ENCODE assay signal across 15 cellular contexts in the genomic region with DNA sequence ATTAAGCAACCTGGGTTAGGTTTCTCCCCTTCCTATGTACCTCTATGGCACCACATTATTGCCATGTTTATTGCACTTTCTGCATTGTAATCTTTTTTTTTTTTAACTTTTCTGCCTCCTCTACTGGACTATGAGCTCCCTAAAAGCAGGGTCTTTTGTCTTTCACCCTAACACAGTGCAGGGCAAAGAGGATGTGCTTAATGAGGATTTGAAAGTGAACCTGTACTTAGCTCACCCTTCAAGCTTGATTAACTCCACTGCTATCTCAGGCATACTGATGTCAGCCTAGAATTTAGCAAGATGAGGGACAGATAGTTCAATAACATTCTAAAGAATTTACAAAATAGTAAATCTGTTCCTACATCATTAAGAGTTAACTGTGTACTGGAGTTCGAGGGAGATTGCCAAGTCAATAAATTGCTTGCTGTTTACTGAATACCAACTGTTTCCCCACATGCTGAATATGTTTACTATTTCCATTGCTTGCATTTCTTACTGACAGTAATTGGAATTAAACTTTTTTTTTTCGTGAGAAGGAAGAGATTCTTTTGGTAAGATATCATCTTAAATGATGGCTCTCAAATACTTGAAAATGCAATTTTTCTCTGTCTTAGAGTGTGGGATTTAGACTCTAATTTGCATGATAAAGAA. TPM values are rescaled to one million over a fixed set of nuclear protein-coding genes. Genes with fewer than 3 reads are reported as not detected.
DNase-seq lines count a peak whose midpoint lies in the region; ATAC-seq, FAIRE-seq and TF ChIP-seq lines count a peak whose summit lies in the region.
"Had no signal": no experiment of that assay in that cellular context is flagged by ENCODE, and none has a peak within 500 bp of the region (broad histone marks: within the 10 kb centered on the region; RNA-seq: fewer than 3 reads in every experiment).

No MANE protein-coding gene starts in this region.

- H3K27me3 ChIP-seq in GM12878 (replicated peaks in 1 of 2; ENCODE audit: control insufficient read depth in 2 of 2, insufficient read depth in 2 of 2, low read length in 1 of 2) = no peaks in the 10 kb centered on the region
- H3K27me3 ChIP-seq: Peyer's patch had no signal

- TF ChIP-seq RAD21 in GM12878 (IDR thresholded peaks at IDR 0.05; ENCODE audit: insufficient read depth, low read depth, low read length) = no peak

- SMC1A ChIA-PET in GM12878 (lab: Charles Lee; ENCODE audit: uncharacterized antibody, unreplicated experiment) = interaction anchor here (0.6 to 2.0 kb wide), 11 partner anchors 10 to 136 kb away, joined by 3 to 10 read pairs (median 3); no protein-coding TSS in a partner anchor

- H2AFZ ChIP-seq in GM12878 (ENCODE audit: control insufficient read depth, low read depth, low read length) = no peak overlapping the region

- no peaks in the 10 kb centered on the region for H3K4me1 ChIP-seq in GM12878 (ENCODE audit: control insufficient read depth, insufficient read depth, low read length)
- H3K4me1 ChIP-seq: Peyer's patch had no signal

- CTCF ChIA-PET in GM12878 (lab: Yijun Ruan, JAX) (interaction anchor here (1.1 to 2.9 kb wide), 4 partner anchors 41 to 207 kb away, joined by 4 to 11 read pairs (median 5); no protein-coding TSS in a partner anchor), Calu3 (lab: Charles Lee) (no interaction called here)

- POLR2A ChIA-PET in GM12878 (lab: Charles Lee) = interaction anchor here (0.6 to 1.5 kb wide), 5 partner anchors 19 to 1171 kb away, joined by 3 to 4 read pairs (median 4); no protein-coding TSS in a partner anchor

- H3K36me3 ChIP-seq in GM12878 (ENCODE audit: control insufficient read depth in 2 of 2, insufficient read depth in 2 of 2, low read length in 1 of 2) = no peaks in the 10 kb centered on the region
- H3K36me3 ChIP-seq: Peyer's patch had no signal

- H3K36me3 Mint-ChIP-seq in Calu3 (ENCODE audit: insufficient read depth, unreplicated experiment) = no peaks in the 10 kb centered on the region
- H3K36me3 Mint-ChIP-seq: activated naive CD4-positive, alpha-beta T cell treated with anti-CD3 and anti-CD28 coated beads, Interleukin-2, amount 10 ng/mL, durations not matched to agents 7 days and 5 days; WTC11 had no signal

- H3K9ac ChIP-seq in GM12878 (ENCODE audit: control insufficient read depth, insufficient read depth, low read length) = no peak overlapping the region

- H3K27me3 Mint-ChIP-seq in Calu3 (ENCODE audit: unreplicated experiment) = no peaks in the 10 kb centered on the region

- WGBS in GM12878 (ENCODE audit: insufficient coverage, insufficient replicate concordance, low lambda C conversion rate, missing lambda C conversion rate) = 0% methylated on average over 2 of the region's 2 CpGs

- FAIRE-seq in GM12878 (lab: Jason Lieb, UNC) = peak; percentile 97

- in situ Hi-C loops in GM12878 (cut with MboI) = no loop called here

- H3K4me3 ChIP-seq in GM12878 = no peak overlapping the region
- H3K4me3 ChIP-seq: Peyer's patch had no signal

- TF ChIP-seq EP300 in GM12878 (IDR thresholded peaks at IDR 0.05; ENCODE audit: borderline replicate concordance in 1 of 2, control insufficient read depth in 1 of 2, low read depth in 2 of 2, low read length in 2 of 2) = peak in 1 of 2 experiments; percentile 56; a peak in 1 of 4 replicates

- no peaks in the 10 kb centered on the region for H3K9me3 Mint-ChIP-seq in Calu3 (ENCODE audit: low read depth, unreplicated experiment)
- H3K9me3 Mint-ChIP-seq: activated naive CD4-positive, alpha-beta T cell treated with anti-CD3 and anti-CD28 coated beads, Interleukin-2, amount 10 ng/mL, durations not matched to agents 7 days and 5 days; stimulated activated naive CD8-positive, alpha-beta T cell treated with anti-CD3 and anti-CD28 coated beads, Interleukin-15, amount 100 ng/mL, for 72 hours; WTC11 had no signal

- no peaks in the 10 kb centered on the region for H3K79me2 ChIP-seq in GM12878 (ENCODE audit: control insufficient read depth, insufficient read depth, low read length)

- H4K20me1 ChIP-seq in GM12878 (ENCODE audit: control insufficient read depth, insufficient read depth) = no peaks in the 10 kb centered on the region

- no peak overlapping the region for H3K4me3 Mint-ChIP-seq in Calu3 (ENCODE audit: low read depth, unreplicated experiment)
- H3K4me3 Mint-ChIP-seq: activated naive CD4-positive, alpha-beta T cell treated with anti-CD3 and anti-CD28 coated beads, Interleukin-2, amount 10 ng/mL, durations not matched to agents 7 days and 5 days; stimulated activated naive CD8-positive, alpha-beta T cell treated with anti-CD3 and anti-CD28 coated beads, Interleukin-15, amount 100 ng/mL, for 72 hours; WTC11 had no signal

- H3K4me1 Mint-ChIP-seq in Calu3 (ENCODE audit: low read depth, unreplicated experiment) = peaks cover 12% of the 10 kb centered on the region
- H3K4me1 Mint-ChIP-seq: activated naive CD4-positive, alpha-beta T cell treated with anti-CD3 and anti-CD28 coated beads, Interleukin-2, amount 10 ng/mL, durations not matched to agents 7 days and 5 days; stimulated activated naive CD8-positive, alpha-beta T cell treated with anti-CD3 and anti-CD28 coated beads, Interleukin-15, amount 100 ng/mL, for 72 hours; WTC11 had no signal

- no peak overlapping the region for H3K27ac ChIP-seq in GM12878 (ENCODE audit: control insufficient read depth, insufficient read depth)
- H3K27ac ChIP-seq: Peyer's patch had no signal

- no peaks in the 10 kb centered on the region for H3K9me3 ChIP-seq in GM12878 (replicated peaks; ENCODE audit: control insufficient read depth, insufficient read depth, low read length)
- H3K9me3 ChIP-seq: Peyer's patch had no signal

- H3K27ac Mint-ChIP-seq in Calu3 (ENCODE audit: unreplicated experiment) = no peak overlapping the region
- H3K27ac Mint-ChIP-seq: activated naive CD4-positive, alpha-beta T cell treated with anti-CD3 and anti-CD28 coated beads, Interleukin-2, amount 10 ng/mL, durations not matched to agents 7 days and 5 days; stimulated activated naive CD8-positive, alpha-beta T cell treated with anti-CD3 and anti-CD28 coated beads, Interleukin-15, amount 100 ng/mL, for 72 hours; WTC11 had no signal

- no peak for TF ChIP-seq POLR2A in GM12878 (IDR thresholded peaks at IDR 0.05; ENCODE audit: low read depth, low read length)

- intact Hi-C loops in GM12878 (cut with micrococcal nuclease; ENCODE audit: unreplicated experiment) (loop anchor here (5.0 kb wide), 2 partner anchors 81 to 136 kb away; no protein-coding TSS in a partner anchor), Calu3 (cut with micrococcal nuclease; ENCODE audit: unreplicated experiment) (no loop called here)

- no peak for TF ChIP-seq CTCF in GM12878 (IDR thresholded peaks at IDR 0.05 in 2 of 3, conservative IDR thresholded peaks at IDR 0.05 in 1 of 3; ENCODE audit: control insufficient read depth in 2 of 3, extremely low read depth in 1 of 3, insufficient read depth in 1 of 3, low read depth in 3 of 3, low read length in 3 of 3)
- TF ChIP-seq CTCF in Calu3 (IDR thresholded peaks at IDR 0.05; ENCODE audit: unreplicated experiment) = no peak

- RAD21 ChIA-PET in GM12878 (lab: Charles Lee; ENCODE audit: unreplicated experiment) = interaction anchor here (0.6 to 1.6 kb wide), 10 partner anchors 18 to 138 kb away, joined by 3 to 4 read pairs (median 3); no protein-coding TSS in a partner anchor

- H3K4me2 ChIP-seq in GM12878 (ENCODE audit: control insufficient read depth, insufficient read depth) = no peak overlapping the region

- ATAC-seq in GM18508 (IDR thresholded peaks at IDR 0.05; ENCODE audit: insufficient read depth, unreplicated experiment) (peak; percentile 94), GM21367 (IDR thresholded peaks at IDR 0.05; ENCODE audit: unreplicated experiment) (peak; percentile 88), HG03045 (IDR thresholded peaks at IDR 0.05; ENCODE audit: unreplicated experiment) (peak; percentile 74), GM12878 (peak; percentile 100)
- ATAC-seq: stimulated activated naive CD8-positive, alpha-beta T cell treated with anti-CD3 and anti-CD28 coated beads, Interleukin-15, amount 100 ng/mL, for 72 hours; WTC11 had no signal

- DNase-seq in GM12878 (ENCODE audit: low read depth, low spot score) (peak; percentile 40), NCI-H1694 treated with DMSO at 0.1 percent for 48 hours (lab: John Stamatoyannopoulos, UW) (no peak), Calu3 (no peak), NCI-H345 treated with DMSO at 0.1 percent for 48 hours (lab: John Stamatoyannopoulos, UW; ENCODE audit: unreplicated experiment) (no peak), dermis blood vessel endothelial cell (no peak)
- DNase-seq: activated naive CD4-positive, alpha-beta T cell treated with anti-CD3 and anti-CD28 coated beads, Interleukin-2, amount 10 ng/mL, durations not matched to agents 7 days and 5 days; hypothalamus; NCI-H1436; Peyer's patch; stimulated activated CD4-positive, alpha-beta T cell treated with anti-CD3 and anti-CD28 coated beads, Interleukin-15, amount 100 ng/mL, for 24 hours; stimulated activated naive CD8-positive, alpha-beta T cell treated with anti-CD3 and anti-CD28 coated beads, Interleukin-15, amount 100 ng/mL, for 72 hours had no signal

- no TSS peak for BruUV-seq in GM12878 (replicated peaks; lab: Mats Ljungman, UMichigan)
- no TSS peak for BruUV-seq in Calu3 (replicated peaks; lab: Mats Ljungman, UMichigan)

TF ChIP-seq in GM12878, 131 proteins besides CTCF, POLR2A, EP300 and RAD21 (continues in another document):
- TF ChIP-seq TCF12 (IDR thresholded peaks at IDR 0.05; ENCODE audit: low read depth, low read length) = no peak
- TF ChIP-seq DPF2 (IDR thresholded peaks at IDR 0.05) = peak; percentile 62; the same call in 1 of the 2 replicates
- peak; percentile 9; the same call in 1 of the 2 replicates for TF ChIP-seq BCL11A (IDR thresholded peaks at IDR 0.05; ENCODE audit: low read depth, low read length)

RNA-seq across cellular contexts. Expression of a gene that starts 15.7 kb away (rescaled TPM):
- not detected in 2 replicates for total RNA-seq in GM12878 (2013; cell fraction: nucleolus; rRNA removed)
- total RNA-seq in GM12878 (2014; rRNA removed) (0.11 TPM in 1 of 2 replicates, not detected in the other), GM12878 (2014; rRNA removed; fragmentation: Illumina TruSeq; extraction: Trizol) (not detected in 2 replicates), GM12878 (2021) (0.15 and 0.16 TPM in 2 replicates), Calu3 (2022) (81.5 and 85.8 TPM in 2 replicates), dermis blood vessel endothelial cell (57.7 and 69.4 TPM in 2 replicates)
- polyA plus RNA-seq in GM12878 (2011; ENCODE audit: low read depth) = not detected
- polyA plus RNA-seq in GM12878 (2011; rRNA removed) (0.86 and 0.91 TPM in 2 replicates), GM12878 (2014; fragmentation: Illumina TruSeq; extraction: Trizol) (0.06 TPM in 1 of 2 replicates, not detected in the other), GM12878 (2014; fragmentation: Nextera tagmentation; extraction: Ambion mirVana) (not detected), GM12878 (2014; rRNA removed) (not detected in 2 replicates), GM12878 (2016; fragmentation: Nextera tagmentation; extraction: Ambion mirVana) (under 1 TPM in 1 of 2 experiments, not detected in 1; 0.12 TPM)
- polyA plus RNA-seq in GM12878 (2011; cell fraction: cytosol; rRNA removed) = 0.39 and 0.47 TPM in 2 replicates
- 0.22 and 0.41 TPM in 2 replicates for polyA plus RNA-seq in GM12878 (2011; cell fraction: nucleus; rRNA removed)
- polyA plus RNA-seq in GM12878 (2012) = 0.10 and 0.11 TPM in 2 replicates
- polyA minus RNA-seq in GM12878 (2011; rRNA and poly(A)+ RNA removed) = 1.2 and 2.2 TPM in 2 replicates
- 0.62 and 1.2 TPM in 2 replicates for polyA minus RNA-seq in GM12878 (2011; cell fraction: cytosol; rRNA and poly(A)+ RNA removed)
- 0.60 and 1.6 TPM in 2 replicates for polyA minus RNA-seq in GM12878 (2011; cell fraction: nucleus; rRNA and poly(A)+ RNA removed)

Comparison
In these comparisons a context has a peak if more than half of its experiments do, and no peak if none do; other contexts are left out.
1. RNA of a gene that starts 15.7 kb away (total RNA-seq): 81.5 to 85.8 TPM in Calu3 and 57.7 to 69.4 TPM in dermis blood vessel endothelial cell; 0.11 to 0.16 TPM in GM12878; every median in the first group is over 10 times any median in the second.
2. Peak in every context shown above with its lines, with median percentiles within 50 percentile points of each other: ATAC-seq.